ENCODE assay signal across 14 cellular contexts in the genomic region with DNA sequence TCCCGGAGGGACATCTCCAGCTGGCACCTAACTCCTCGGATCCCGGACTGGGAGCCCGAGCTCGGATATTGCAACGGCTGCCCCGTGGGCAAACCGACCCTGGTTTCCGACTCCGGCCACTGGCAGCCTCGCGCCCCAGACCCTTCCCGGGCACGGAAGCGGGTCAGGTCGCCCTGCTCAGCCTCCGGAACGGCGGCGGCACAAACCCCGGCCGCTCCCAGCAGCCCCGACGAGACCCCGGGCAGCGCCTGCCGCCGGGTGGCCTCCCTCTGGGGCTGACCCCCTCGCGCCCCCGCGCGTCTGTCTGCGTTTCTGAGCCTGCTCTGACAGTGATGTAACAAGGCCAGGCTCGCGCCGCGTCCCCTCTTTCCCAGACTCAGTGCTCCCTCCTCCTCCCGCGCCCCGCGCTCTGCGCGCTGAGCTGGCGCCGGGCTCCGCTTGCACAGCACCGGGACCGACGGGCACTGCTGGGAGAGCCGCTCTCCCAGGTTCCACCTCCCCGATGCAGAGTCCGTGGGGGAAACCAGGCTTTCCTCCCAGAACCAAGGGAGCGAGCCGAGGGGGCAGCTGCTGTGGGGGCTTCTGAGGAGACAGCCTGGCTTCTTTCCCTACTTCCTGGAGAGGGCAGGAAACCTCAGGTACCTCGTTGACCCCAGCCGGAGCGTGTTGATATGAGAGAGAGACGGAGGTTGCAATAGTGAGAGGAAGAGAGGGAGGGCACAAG. TPM values are rescaled to one million over a fixed set of nuclear protein-coding genes. Genes with fewer than 3 reads are reported as not detected.
A peak's percentile ranks its signal among the peaks of the same experiment; 100 is the strongest.
DNase-seq lines count a peak whose midpoint lies in the region; ATAC-seq, FAIRE-seq and TF ChIP-seq lines count a peak whose summit lies in the region.
"Had no signal": no experiment of that assay in that cellular context is flagged by ENCODE, and none has a peak within 500 bp of the region (broad histone marks: within the 10 kb centered on the region; RNA-seq: fewer than 3 reads in every experiment).

A gene with protein sequence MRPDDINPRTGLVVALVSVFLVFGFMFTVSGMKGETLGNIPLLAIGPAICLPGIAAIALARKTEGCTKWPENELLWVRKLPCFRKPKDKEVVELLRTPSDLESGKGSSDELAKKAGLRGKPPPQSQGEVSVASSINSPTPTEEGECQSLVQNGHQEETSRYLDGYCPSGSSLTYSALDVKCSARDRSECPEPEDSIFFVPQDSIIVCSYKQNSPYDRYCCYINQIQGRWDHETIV (plus strand): TSS at position 373 of the 724 bp plus-strand sequence. CDS start 644 bp downstream, outside the sequence.

- DNase-seq in activated naive CD8-positive, alpha-beta T cell treated with anti-CD3 and anti-CD28 coated beads, Interleukin-2, amount 10 ng/mL, durations not matched to agents 7 days and 5 days, result peak; percentile 24
- DNase-seq in activated naive CD8-positive, alpha-beta T cell treated with anti-CD3 and anti-CD28 coated beads, Interleukin-2, amount 50 U/mL, for 24 hours, result no peak
- DNase-seq in kidney, result peak; percentile 68
- DNase-seq in upper lobe of left lung, result peak in 1 of 2 donors; percentile 82
- no peak for DNase-seq in natural killer cell
- no peak for DNase-seq in germinal center (ENCODE audit: low spot score)
- no peak for DNase-seq in GF-D8 (lab: John Stamatoyannopoulos, UW)
- DNase-seq: kidney glomerular epithelial cell, NCI-H1436, stomach had no signal

- peaks cover 55% of the 10 kb centered on the region for H3K27me3 Mint-ChIP-seq in activated naive CD8-positive, alpha-beta T cell treated with anti-CD3 and anti-CD28 coated beads, Interleukin-2, amount 10 ng/mL, durations not matched to agents 7 days and 5 days
- H3K27me3 Mint-ChIP-seq in activated naive CD8-positive, alpha-beta T cell treated with anti-CD3 and anti-CD28 coated beads, Interleukin-2, amount 50 U/mL, for 24 hours, result peaks cover 53% of the 10 kb centered on the region
- H3K27me3 Mint-ChIP-seq in brain (peaks cover 84% of the 10 kb centered on the region), natural killer cell (ENCODE audit: low read depth in 2 of 2) (peaks cover 30 to 73% of the 10 kb centered on the region in 2 donors)

- no peak within 1 kb of the TSS for H3K27ac ChIP-seq in kidney (ENCODE audit: low read depth in 2 of 2, low read length in 2 of 2)
- no peak within 1 kb of the TSS for H3K27ac ChIP-seq in upper lobe of left lung
- H3K27ac ChIP-seq: stomach had no signal

- no peaks in the 10 kb centered on the region for H3K9me3 Mint-ChIP-seq in activated naive CD8-positive, alpha-beta T cell treated with anti-CD3 and anti-CD28 coated beads, Interleukin-2, amount 10 ng/mL, durations not matched to agents 7 days and 5 days
- H3K9me3 Mint-ChIP-seq in activated naive CD8-positive, alpha-beta T cell treated with anti-CD3 and anti-CD28 coated beads, Interleukin-2, amount 50 U/mL, for 24 hours, result no peaks in the 10 kb centered on the region
- no peaks in the 10 kb centered on the region for H3K9me3 Mint-ChIP-seq in brain
- H3K9me3 Mint-ChIP-seq in natural killer cell, result peaks cover 0 to 2% of the 10 kb centered on the region in 2 donors
- H3K9me3 Mint-ChIP-seq: dendritic cell treated with granulocyte-macrophage colony-stimulating factor and Interleukin-4, amounts not matched to agents 40 ng/mL and 50 ng/mL, for 4 days had no signal

- POLR2A ChIA-PET in activated naive CD8-positive, alpha-beta T cell treated with anti-CD3 and anti-CD28 coated beads, Interleukin-2, amount 10 ng/mL, durations not matched to agents 7 days and 5 days (lab: Charles Lee), result no interaction called here

- 2 to 4% methylated on average over 17 to 21 of the region's 59 CpGs for WGBS in upper lobe of left lung, 2 donors

- no peak for TF ChIP-seq EP300 in upper lobe of left lung (IDR thresholded peaks at IDR 0.05)

- no peaks in the 10 kb centered on the region for H3K4me1 ChIP-seq in kidney (ENCODE audit: control insufficient read depth in 1 of 2, insufficient read depth in 1 of 2, low read depth in 1 of 2, low read length in 2 of 2)
- peaks cover 0 to 11% (median 4%) of the 10 kb centered on the region in 4 donors for H3K4me1 ChIP-seq in upper lobe of left lung

- H3K4me1 Mint-ChIP-seq in activated naive CD8-positive, alpha-beta T cell treated with anti-CD3 and anti-CD28 coated beads, Interleukin-2, amount 10 ng/mL, durations not matched to agents 7 days and 5 days, result no peaks in the 10 kb centered on the region
- H3K4me1 Mint-ChIP-seq in activated naive CD8-positive, alpha-beta T cell treated with anti-CD3 and anti-CD28 coated beads, Interleukin-2, amount 50 U/mL, for 24 hours, result no peaks in the 10 kb centered on the region
- no peaks in the 10 kb centered on the region for H3K4me1 Mint-ChIP-seq in brain
- H3K4me1 Mint-ChIP-seq in natural killer cell, result no peaks in the 10 kb centered on the region

- H3K9me3 ChIP-seq in kidney (ENCODE audit: control insufficient read depth in 1 of 2, low read length in 2 of 2) (no peaks in the 10 kb centered on the region), upper lobe of left lung (no peaks in the 10 kb centered on the region)
- H3K9me3 ChIP-seq: stomach had no signal

- TF ChIP-seq CTCF in brain (conservative IDR thresholded peaks at IDR 0.05) (no peak), kidney (IDR thresholded peaks at IDR 0.05; ENCODE audit: borderline replicate concordance, extremely low read depth, insufficient read depth) (no peak), upper lobe of left lung (IDR thresholded peaks at IDR 0.05) (no peak), natural killer cell (IDR thresholded peaks at IDR 0.05) (no peak)

- H3K9ac ChIP-seq in kidney (ENCODE audit: low read length in 2 of 2), result no peak within 1 kb of the TSS

- FAIRE-seq in kidney (lab: Jason Lieb, UNC), result no peak
- FAIRE-seq: GM12878 had no signal

- peaks cover 0 to 14% (median 6%) of the 10 kb centered on the region in 4 donors for H3K27me3 ChIP-seq in upper lobe of left lung

- intact Hi-C loops in kidney (cut with DNase I) (no loop called here), natural killer cell (cut with micrococcal nuclease) (no loop called here)

- no peak for ATAC-seq in activated naive CD8-positive, alpha-beta T cell treated with anti-CD3 and anti-CD28 coated beads, Interleukin-2, amount 10 ng/mL, durations not matched to agents 7 days and 5 days (ENCODE audit: low read depth)
- no peak for ATAC-seq in activated naive CD8-positive, alpha-beta T cell treated with anti-CD3 and anti-CD28 coated beads, Interleukin-2, amount 50 U/mL, for 24 hours
- ATAC-seq in upper lobe of left lung (ENCODE audit: low FRiP score in 2 of 2) (peak in 1 of 2 donors; percentile 35), natural killer cell (no peak)
- ATAC-seq: GM12878 had no signal

- H3K4me3 Mint-ChIP-seq in activated naive CD8-positive, alpha-beta T cell treated with anti-CD3 and anti-CD28 coated beads, Interleukin-2, amount 10 ng/mL, durations not matched to agents 7 days and 5 days, result no peak within 1 kb of the TSS
- no peak within 1 kb of the TSS for H3K4me3 Mint-ChIP-seq in activated naive CD8-positive, alpha-beta T cell treated with anti-CD3 and anti-CD28 coated beads, Interleukin-2, amount 50 U/mL, for 24 hours
- H3K4me3 Mint-ChIP-seq in brain (peak within 1 kb of the TSS; percentile 5 to 80 (median 75)), natural killer cell (no peak within 1 kb of the TSS)
- H3K4me3 Mint-ChIP-seq: dendritic cell treated with granulocyte-macrophage colony-stimulating factor and Interleukin-4, amounts not matched to agents 40 ng/mL and 50 ng/mL, for 4 days had no signal

- no peaks in the 10 kb centered on the region for H3K36me3 Mint-ChIP-seq in activated naive CD8-positive, alpha-beta T cell treated with anti-CD3 and anti-CD28 coated beads, Interleukin-2, amount 10 ng/mL, durations not matched to agents 7 days and 5 days
- no peaks in the 10 kb centered on the region for H3K36me3 Mint-ChIP-seq in activated naive CD8-positive, alpha-beta T cell treated with anti-CD3 and anti-CD28 coated beads, Interleukin-2, amount 50 U/mL, for 24 hours (ENCODE audit: low read depth)
- H3K36me3 Mint-ChIP-seq in brain, result no peaks in the 10 kb centered on the region
- H3K36me3 Mint-ChIP-seq in natural killer cell, result peaks cover 5% of the 10 kb centered on the region

- no peak for TF ChIP-seq POLR2A in upper lobe of left lung (IDR thresholded peaks at IDR 0.05)

- H3K36me3 ChIP-seq in kidney (ENCODE audit: control insufficient read depth in 1 of 2, insufficient read depth in 2 of 2, low read length in 2 of 2) (no peaks in the 10 kb centered on the region), upper lobe of left lung (no peaks in the 10 kb centered on the region)
- H3K36me3 ChIP-seq: stomach had no signal

- H3K4me3 ChIP-seq in kidney (ENCODE audit: low read length in 2 of 2) (no peak within 1 kb of the TSS), upper lobe of left lung (peak within 1 kb of the TSS in 3 of 4 donors; percentile 6 to 25 (median 11))
- H3K4me3 ChIP-seq: GM12878 had no signal

- no peak within 1 kb of the TSS for H3K27ac Mint-ChIP-seq in activated naive CD8-positive, alpha-beta T cell treated with anti-CD3 and anti-CD28 coated beads, Interleukin-2, amount 10 ng/mL, durations not matched to agents 7 days and 5 days
- H3K27ac Mint-ChIP-seq in activated naive CD8-positive, alpha-beta T cell treated with anti-CD3 and anti-CD28 coated beads, Interleukin-2, amount 50 U/mL, for 24 hours, result no peak within 1 kb of the TSS
- H3K27ac Mint-ChIP-seq in brain (no peak within 1 kb of the TSS), natural killer cell (no peak within 1 kb of the TSS)
- H3K27ac Mint-ChIP-seq: dendritic cell treated with granulocyte-macrophage colony-stimulating factor and Interleukin-4, amounts not matched to agents 40 ng/mL and 50 ng/mL, for 4 days had no signal

RNA-seq across cellular contexts. Expression of the gene that starts here (rescaled TPM):
- not detected for total RNA-seq in activated naive CD8-positive, alpha-beta T cell treated with anti-CD3 and anti-CD28 coated beads, Interleukin-2, amount 10 ng/mL, durations not matched to agents 7 days and 5 days
- polyA plus RNA-seq in brain (ENCODE audit: insufficient read depth, low read depth, low replicate concordance) (not detected), kidney (ENCODE audit: insufficient read depth, low read depth, low replicate concordance) (not detected)
- total RNA-seq in kidney (not detected), upper lobe of left lung (not detected), natural killer cell (not detected)
- total RNA-seq: GM12878, stomach had no signal
- polyA plus RNA-seq: BJ, GM12878, stomach had no signal

Comparison
In these comparisons a context has a peak if more than half of its experiments do, and no peak if none do; other contexts are left out.
1. Peak in DNase-seq in activated naive CD8-positive, alpha-beta T cell treated with anti-CD3 and anti-CD28 coated beads, Interleukin-2, amount 10 ng/mL, durations not matched to agents 7 days and 5 days; RNA of the gene not detected or under 1 TPM.
2. Peak in DNase-seq in kidney; RNA of the gene not detected or under 1 TPM.
3. H3K4me3 Mint-ChIP-seq: peak in brain (5 of 5); none in activated naive CD8-positive, alpha-beta T cell treated with anti-CD3 and anti-CD28 coated beads, Interleukin-2, amount 10 ng/mL, durations not matched to agents 7 days and 5 days (single experiment), activated naive CD8-positive, alpha-beta T cell treated with anti-CD3 and anti-CD28 coated beads, Interleukin-2, amount 50 U/mL, for 24 hours (single experiment) and natural killer cell (single experiment).
4. H3K4me3 ChIP-seq: peak in upper lobe of left lung (3 of 4); none in kidney (0 of 2).